In genomic region chr3:194979173-194979572, GRCh38 we compare ENCODE assay signal across 34 cellular contexts.
"Had no signal": no experiment of that assay in that cellular context is flagged by ENCODE, and none has a peak within 500 bp of the region (broad histone marks: within the 10 kb centered on the region; RNA-seq: fewer than 3 reads in every experiment).

No MANE protein-coding gene starts in this region.

- H3K9me3 Mint-ChIP-seq: activated CD4-positive, alpha-beta T cell treated with anti-CD3 and anti-CD28 coated beads, Interleukin-2, amount 10 ng/mL, durations not matched to agents 24 days and 14 days; activated CD8-positive, alpha-beta T cell treated with anti-CD3 and anti-CD28 coated beads for 36 hours; central memory CD8-positive, alpha-beta T cell; T-helper 1 cell treated with Interleukin-12 subunit alpha and Interleukin-12 subunit beta and Interleukin-4 antibody, amounts not matched to agents 30 μg/mL and 1 μg/mL, for 36 hours; T-helper 2 cell treated with Interferon-gamma antibody and Interleukin-4, amounts not matched to agents 5 μg/mL and 100 μg/mL, for 36 hours had no signal

- H3K36me3 Mint-ChIP-seq: activated naive CD8-positive, alpha-beta T cell treated with anti-CD3 and anti-CD28 coated beads for 36 hours had no signal

- H3K4me1 ChIP-seq: SJCRH30 had no signal

- DNase-seq: activated CD4-positive, alpha-beta T cell treated with anti-CD3 and anti-CD28 coated beads, Interleukin-2, amount 10 ng/mL, durations not matched to agents 24 days and 14 days; activated CD4-positive, alpha-beta T cell treated with anti-CD3 and anti-CD28 coated beads, Interleukin-2, amount 50 U/mL, for 4 hours; activated CD8-positive, alpha-beta T cell treated with anti-CD3 and anti-CD28 coated beads for 36 hours; activated effector memory CD4-positive, alpha-beta T cell treated with anti-CD3 and anti-CD28 coated beads, Interleukin-2, amount 50 U/mL, for 16 hours; activated naive CD4-positive, alpha-beta T cell; activated naive CD4-positive, alpha-beta T cell treated with anti-CD3 and anti-CD28 coated beads, Interleukin-2, amount 50 U/mL, for 16 hours; activated naive CD8-positive, alpha-beta T cell treated with anti-CD3 and anti-CD28 coated beads for 36 hours; activated T-cell treated with anti-CD3 and anti-CD28 coated beads, Interleukin-2, amount 50 U/mL, for 1 hour; activated T-cell treated with anti-CD3 and anti-CD28 coated beads, Interleukin-2, amount 50 U/mL, for 72 hours; amygdala; Kasumi-1; KG1; MG63; NCI-H1048; NCI-H1105 treated with DMSO at 0.1 percent for 48 hours; NCI-H1436; NCI-H1694; NCI-H1930; NCI-H2081 treated with DMSO at 0.1 percent for 48 hours; NCI-H226; NCI-H446 treated with DMSO at 0.1 percent for 48 hours; NCI-H524; NCI-H69; PC-9; SHP77; SJCRH30 had no signal

- H3K4me1 Mint-ChIP-seq: activated CD4-positive, alpha-beta T cell treated with anti-CD3 and anti-CD28 coated beads, Interleukin-2, amount 10 ng/mL, durations not matched to agents 24 days and 14 days; activated naive CD8-positive, alpha-beta T cell treated with anti-CD3 and anti-CD28 coated beads for 36 hours; activated T-helper 17 cell treated with anti-CD3 and anti-CD28 coated beads, Interleukin-2, amount 50 U/mL, for 72 hours; central memory CD8-positive, alpha-beta T cell had no signal

- H3K4me3 Mint-ChIP-seq: activated CD4-positive, alpha-beta T cell treated with anti-CD3 and anti-CD28 coated beads, Interleukin-2, amount 10 ng/mL, durations not matched to agents 24 days and 14 days; activated CD8-positive, alpha-beta T cell treated with anti-CD3 and anti-CD28 coated beads for 36 hours; activated naive CD8-positive, alpha-beta T cell treated with anti-CD3 and anti-CD28 coated beads for 36 hours; activated T-cell treated with anti-CD3 and anti-CD28 coated beads, Interleukin-2, amount 50 U/mL, for 72 hours; activated T-helper 17 cell treated with anti-CD3 and anti-CD28 coated beads, Interleukin-2, amount 50 U/mL, for 72 hours; central memory CD8-positive, alpha-beta T cell; T-helper 1 cell treated with Interleukin-12 subunit alpha and Interleukin-12 subunit beta and Interleukin-4 antibody, amounts not matched to agents 30 μg/mL and 1 μg/mL, for 36 hours; T-helper 2 cell treated with Interferon-gamma antibody and Interleukin-4, amounts not matched to agents 5 μg/mL and 100 μg/mL, for 36 hours had no signal

- H3K9me3 ChIP-seq: ascending aorta, SJCRH30 had no signal

- H3K36me3 ChIP-seq: ascending aorta, cardiac muscle cell, MG63, SJCRH30 had no signal

- H3K27me3 ChIP-seq: ascending aorta, cardiac muscle cell, MG63, SJCRH30 had no signal

- H3K4me3 ChIP-seq: ascending aorta, cardiac muscle cell, MG63, PC-9, SJCRH30, SK-N-MC had no signal

- H3K27ac Mint-ChIP-seq: activated CD4-positive, alpha-beta T cell treated with anti-CD3 and anti-CD28 coated beads, Interleukin-2, amount 10 ng/mL, durations not matched to agents 24 days and 14 days; activated CD8-positive, alpha-beta T cell treated with anti-CD3 and anti-CD28 coated beads for 36 hours; activated naive CD8-positive, alpha-beta T cell treated with anti-CD3 and anti-CD28 coated beads for 36 hours; activated T-cell treated with anti-CD3 and anti-CD28 coated beads, Interleukin-2, amount 50 U/mL, for 72 hours; activated T-helper 17 cell treated with anti-CD3 and anti-CD28 coated beads, Interleukin-2, amount 50 U/mL, for 72 hours; T-helper 1 cell treated with Interleukin-12 subunit alpha and Interleukin-12 subunit beta and Interleukin-4 antibody, amounts not matched to agents 30 μg/mL and 1 μg/mL, for 36 hours; T-helper 2 cell treated with Interferon-gamma antibody and Interleukin-4, amounts not matched to agents 5 μg/mL and 100 μg/mL, for 36 hours had no signal

- ATAC-seq: activated CD8-positive, alpha-beta T cell treated with anti-CD3 and anti-CD28 coated beads for 36 hours; activated T-cell treated with anti-CD3 and anti-CD28 coated beads, Interleukin-2, amount 50 U/mL, for 72 hours; activated T-helper 17 cell treated with anti-CD3 and anti-CD28 coated beads, Interleukin-2, amount 50 U/mL, for 72 hours had no signal

- H3K27ac ChIP-seq: ascending aorta, cardiac muscle cell, PC-9, SJCRH30, SK-N-MC had no signal

- FAIRE-seq: TTC549 had no signal
